In the genomic region with DNA sequence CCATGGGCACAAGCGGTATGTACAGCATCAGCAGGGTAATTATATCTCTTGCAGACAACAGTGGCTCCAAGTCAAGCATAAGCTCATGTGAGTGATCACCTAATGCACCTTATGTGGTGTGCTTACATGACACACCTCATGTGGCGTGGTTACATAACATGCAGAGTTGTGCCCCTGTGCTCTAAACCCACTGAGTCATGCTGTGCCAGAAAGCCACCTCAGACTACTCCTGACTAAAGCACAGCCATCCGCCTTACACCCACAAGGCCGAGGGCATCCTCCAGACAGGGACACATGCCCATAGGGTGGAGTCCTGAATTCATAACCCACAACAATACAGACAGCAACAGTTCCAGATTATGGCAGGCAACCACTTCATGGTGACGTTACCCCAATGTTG, we compare ENCODE assay signal across 32 cellular contexts.
"Had no signal": no experiment of that assay in that cellular context is flagged by ENCODE, and none has a peak within 500 bp of the region (broad histone marks: within the 10 kb centered on the region; RNA-seq: fewer than 3 reads in every experiment).

No MANE protein-coding gene starts in this region.

- H3K4me3 Mint-ChIP-seq: activated CD4-positive, alpha-beta memory T cell treated with anti-CD3 and anti-CD28 coated beads for 36 hours; activated CD4-positive, alpha-beta T cell treated with anti-CD3 and anti-CD28 coated beads for 36 hours; activated CD4-positive, alpha-beta T cell treated with anti-CD3 and anti-CD28 coated beads, Interleukin-2, amount 10 ng/mL, durations not matched to agents 24 days and 14 days; activated CD8-positive, alpha-beta memory T cell treated with anti-CD3 and anti-CD28 coated beads, Interleukin-2, amount 10 ng/mL, durations not matched to agents 7 days and 5 days; activated CD8-positive, alpha-beta T cell treated with anti-CD3 and anti-CD28 coated beads, Interleukin-2, amount 10 ng/mL, durations not matched to agents 7 days and 5 days; activated naive CD4-positive, alpha-beta T cell treated with anti-CD3 and anti-CD28 coated beads for 36 hours; activated naive CD4-positive, alpha-beta T cell treated with anti-CD3 and anti-CD28 coated beads, Interleukin-2, amount 50 U/mL, for 24 hours; activated naive CD8-positive, alpha-beta T cell treated with anti-CD3 and anti-CD28 coated beads for 36 hours; activated naive CD8-positive, alpha-beta T cell treated with anti-CD3 and anti-CD28 coated beads, Interleukin-2, amount 50 U/mL, for 24 hours; activated T-helper 1 cell treated with anti-CD3 and anti-CD28 coated beads, Interleukin-12 subunit alpha, Interleukin-12 subunit beta, Interleukin-2, Interleukin-4 antibody, amounts not matched to agents 30 ng/mL and 10 ng/mL and 1 ng/mL, durations not matched to agents 14 hours and 24 hours and 36 hours; central memory CD8-positive, alpha-beta T cell; dendritic cell treated with granulocyte-macrophage colony-stimulating factor and Interleukin-4, amounts not matched to agents 40 ng/mL and 50 ng/mL, for 4 days; endodermal cell had no signal

- H3K36me3 ChIP-seq: adrenal gland, esophagus squamous epithelium, gastroesophageal sphincter, heart right ventricle had no signal

- DNase-seq: activated CD4-positive, alpha-beta memory T cell treated with anti-CD3 and anti-CD28 coated beads for 36 hours; activated CD4-positive, alpha-beta T cell treated with anti-CD3 and anti-CD28 coated beads for 36 hours; activated CD4-positive, alpha-beta T cell treated with anti-CD3 and anti-CD28 coated beads, Interleukin-2, amount 10 ng/mL, durations not matched to agents 24 days and 14 days; activated CD4-positive, CD25-positive, alpha-beta regulatory T cell; activated CD4-positive, CD25-positive, alpha-beta regulatory T cell treated with anti-CD3 and anti-CD28 coated beads, Interleukin-2, amount 50 U/mL, for 72 hours; activated CD8-positive, alpha-beta memory T cell treated with anti-CD3 and anti-CD28 coated beads, Interleukin-2, amount 10 ng/mL, durations not matched to agents 7 days and 5 days; activated CD8-positive, alpha-beta memory T cell treated with anti-CD3 and anti-CD28 coated beads, Interleukin-2, amount 50 U/mL, for 4 hours; activated CD8-positive, alpha-beta T cell treated with anti-CD3 and anti-CD28 coated beads, Interleukin-2, amount 10 ng/mL, durations not matched to agents 7 days and 5 days; activated effector memory CD4-positive, alpha-beta T cell treated with anti-CD3 and anti-CD28 coated beads, Interleukin-2, amount 50 U/mL, for 16 hours; activated naive CD4-positive, alpha-beta T cell treated with anti-CD3 and anti-CD28 coated beads for 36 hours; activated naive CD8-positive, alpha-beta T cell treated with anti-CD3 and anti-CD28 coated beads for 36 hours; activated naive CD8-positive, alpha-beta T cell treated with anti-CD3 and anti-CD28 coated beads, Interleukin-2, amount 50 U/mL, for 24 hours; activated T-cell treated with anti-CD3 and anti-CD28 coated beads, Interleukin-2, amount 50 U/mL, for 1 hour; activated T-cell treated with anti-CD3 and anti-CD28 coated beads, Interleukin-2, amount 50 U/mL, for 48 hours; adrenal gland; amygdala; aorta; body of pancreas; dorsolateral prefrontal cortex; effector memory CD4-positive, alpha-beta T cell; endodermal cell; erythroblast; esophagus squamous epithelium; foreskin melanocyte; heart right ventricle had no signal

- H3K4me3 ChIP-seq: adrenal gland, body of pancreas, coronary artery, dorsolateral prefrontal cortex, esophagus squamous epithelium, gastroesophageal sphincter, heart right ventricle had no signal

- H3K27ac ChIP-seq: adrenal gland, body of pancreas, coronary artery, dorsolateral prefrontal cortex, esophagus squamous epithelium, gastroesophageal sphincter, heart right ventricle had no signal

- H3K27me3 ChIP-seq: adrenal gland, body of pancreas, dorsolateral prefrontal cortex, esophagus squamous epithelium, gastroesophageal sphincter, heart right ventricle had no signal

- H3K36me3 Mint-ChIP-seq: activated CD4-positive, alpha-beta memory T cell treated with anti-CD3 and anti-CD28 coated beads for 36 hours; activated naive CD4-positive, alpha-beta T cell treated with anti-CD3 and anti-CD28 coated beads, Interleukin-2, amount 50 U/mL, for 24 hours; activated naive CD8-positive, alpha-beta T cell treated with anti-CD3 and anti-CD28 coated beads for 36 hours had no signal

- H3K4me1 Mint-ChIP-seq: activated CD4-positive, alpha-beta T cell treated with anti-CD3 and anti-CD28 coated beads for 36 hours; activated CD4-positive, alpha-beta T cell treated with anti-CD3 and anti-CD28 coated beads, Interleukin-2, amount 10 ng/mL, durations not matched to agents 24 days and 14 days; activated CD8-positive, alpha-beta memory T cell treated with anti-CD3 and anti-CD28 coated beads, Interleukin-2, amount 10 ng/mL, durations not matched to agents 7 days and 5 days; activated naive CD4-positive, alpha-beta T cell treated with anti-CD3 and anti-CD28 coated beads, Interleukin-2, amount 50 U/mL, for 24 hours; activated naive CD8-positive, alpha-beta T cell treated with anti-CD3 and anti-CD28 coated beads for 36 hours; activated naive CD8-positive, alpha-beta T cell treated with anti-CD3 and anti-CD28 coated beads, Interleukin-2, amount 50 U/mL, for 24 hours; central memory CD8-positive, alpha-beta T cell; endodermal cell had no signal

- ATAC-seq: activated CD4-positive, alpha-beta T cell treated with anti-CD3 and anti-CD28 coated beads for 36 hours; activated CD8-positive, alpha-beta memory T cell treated with anti-CD3 and anti-CD28 coated beads, Interleukin-2, amount 10 ng/mL, durations not matched to agents 7 days and 5 days; activated CD8-positive, alpha-beta T cell treated with anti-CD3 and anti-CD28 coated beads, Interleukin-2, amount 10 ng/mL, durations not matched to agents 7 days and 5 days; activated naive CD8-positive, alpha-beta T cell treated with anti-CD3 and anti-CD28 coated beads, Interleukin-2, amount 50 U/mL, for 24 hours; body of pancreas; gastroesophageal sphincter; heart right ventricle had no signal

- H3K4me1 ChIP-seq: adrenal gland, body of pancreas, esophagus squamous epithelium, gastroesophageal sphincter, heart right ventricle had no signal

- H3K27me3 Mint-ChIP-seq: activated CD4-positive, alpha-beta memory T cell treated with anti-CD3 and anti-CD28 coated beads for 36 hours; activated CD4-positive, alpha-beta T cell treated with anti-CD3 and anti-CD28 coated beads for 36 hours; activated CD8-positive, alpha-beta memory T cell treated with anti-CD3 and anti-CD28 coated beads, Interleukin-2, amount 10 ng/mL, durations not matched to agents 7 days and 5 days; activated naive CD4-positive, alpha-beta T cell treated with anti-CD3 and anti-CD28 coated beads, Interleukin-2, amount 50 U/mL, for 24 hours; activated naive CD8-positive, alpha-beta T cell treated with anti-CD3 and anti-CD28 coated beads for 36 hours; activated naive CD8-positive, alpha-beta T cell treated with anti-CD3 and anti-CD28 coated beads, Interleukin-2, amount 50 U/mL, for 24 hours; dendritic cell treated with granulocyte-macrophage colony-stimulating factor and Interleukin-4, amounts not matched to agents 40 ng/mL and 50 ng/mL, for 4 days had no signal

- H3K27ac Mint-ChIP-seq: activated CD4-positive, alpha-beta memory T cell treated with anti-CD3 and anti-CD28 coated beads for 36 hours; activated CD4-positive, alpha-beta T cell treated with anti-CD3 and anti-CD28 coated beads for 36 hours; activated CD4-positive, alpha-beta T cell treated with anti-CD3 and anti-CD28 coated beads, Interleukin-2, amount 10 ng/mL, durations not matched to agents 24 days and 14 days; activated CD8-positive, alpha-beta memory T cell treated with anti-CD3 and anti-CD28 coated beads, Interleukin-2, amount 10 ng/mL, durations not matched to agents 7 days and 5 days; activated CD8-positive, alpha-beta T cell treated with anti-CD3 and anti-CD28 coated beads, Interleukin-2, amount 10 ng/mL, durations not matched to agents 7 days and 5 days; activated naive CD4-positive, alpha-beta T cell treated with anti-CD3 and anti-CD28 coated beads for 36 hours; activated naive CD4-positive, alpha-beta T cell treated with anti-CD3 and anti-CD28 coated beads, Interleukin-2, amount 50 U/mL, for 24 hours; activated naive CD8-positive, alpha-beta T cell treated with anti-CD3 and anti-CD28 coated beads for 36 hours; activated naive CD8-positive, alpha-beta T cell treated with anti-CD3 and anti-CD28 coated beads, Interleukin-2, amount 50 U/mL, for 24 hours; activated T-helper 1 cell treated with anti-CD3 and anti-CD28 coated beads, Interleukin-12 subunit alpha, Interleukin-12 subunit beta, Interleukin-2, Interleukin-4 antibody, amounts not matched to agents 30 ng/mL and 10 ng/mL and 1 ng/mL, durations not matched to agents 14 hours and 24 hours and 36 hours; activated T-helper 2 cell treated with anti-CD3 and anti-CD28 coated beads, Interferon-gamma antibody, Interleukin-2, Interleukin-4, amounts not matched to agents 10 μg/mL and 5 μg/mL and 100 μg/mL, durations not matched to agents 14 hours and 24 hours and 36 hours; dendritic cell treated with granulocyte-macrophage colony-stimulating factor and Interleukin-4, amounts not matched to agents 40 ng/mL and 50 ng/mL, for 4 days; endodermal cell had no signal
